Comparison of ENCODE assay signal across 1 cellular context in genomic region chr10:60130130-60130579, GRCh38.
TF ChIP-seq lines count a peak whose summit lies in the region.

No MANE protein-coding gene starts in this region.

TF ChIP-seq in K562, 482 proteins besides CTCF, POLR2A, EP300 and RAD21 (continued from another document):
- TF ChIP-seq CHAMP1 (IDR thresholded peaks at IDR 0.05), result peak; percentile 85
- no peak for TF ChIP-seq PBX2 (CRISPR knock-in tag; IDR thresholded peaks at IDR 0.05; ENCODE audit: low read depth)
- TF ChIP-seq PBX2 (tag; conservative IDR thresholded peaks at IDR 0.05; ENCODE audit: low read depth), result peak; percentile 95
- TF ChIP-seq TAF15 (IDR thresholded peaks at IDR 0.05; ENCODE audit: low read depth, low read length), result no peak
- no peak for TF ChIP-seq MLLT1 (IDR thresholded peaks at IDR 0.05)
- peak; percentile 86 for TF ChIP-seq PKNOX1 (IDR thresholded peaks at IDR 0.05)
- no peak for TF ChIP-seq PCBP2 (IDR thresholded peaks at IDR 0.05; ENCODE audit: low read depth, low read length, poor library complexity, severe bottlenecking)
- TF ChIP-seq SAP30 (IDR thresholded peaks at IDR 0.05; ENCODE audit: borderline replicate concordance, insufficient read depth, low read depth, low read length, poor library complexity, severe bottlenecking), result no peak
- no peak for TF ChIP-seq COPS2 (conservative IDR thresholded peaks at IDR 0.05)
- TF ChIP-seq TCF3 (CRISPR knock-in tag; IDR thresholded peaks at IDR 0.05), result 0 out of 2 replicates have a peak, but pooled peaks have one; percentile 15
- 0 out of 2 replicates have a peak, but pooled peaks have one; percentile 32 for TF ChIP-seq FOSL1 (tag; conservative IDR thresholded peaks at IDR 0.05)
- peak; percentile 39; the same call in 1 of the 2 replicates for TF ChIP-seq NFATC3 (IDR thresholded peaks at IDR 0.05)
- TF ChIP-seq MECOM (CRISPR knock-in tag; IDR thresholded peaks at IDR 0.05), result peak; percentile 28
- peak; percentile 98 for TF ChIP-seq ZNF592 (IDR thresholded peaks at IDR 0.05)
- no peak for TF ChIP-seq ZNF586 (CRISPR knock-in tag; conservative IDR thresholded peaks at IDR 0.05)
- TF ChIP-seq YBX1 (IDR thresholded peaks at IDR 0.05), result no peak
- TF ChIP-seq DACH1 (IDR thresholded peaks at IDR 0.05; ENCODE audit: partially characterized antibody), result peak; percentile 90
- TF ChIP-seq ATF2 (CRISPR knock-in tag; IDR thresholded peaks at IDR 0.05), result no peak
- peak; percentile 43 for TF ChIP-seq NR2C1 (IDR thresholded peaks at IDR 0.05)
- TF ChIP-seq NR2C1 (tag; IDR thresholded peaks at IDR 0.05), result no peak
- peak; percentile 28; the same call in 1 of the 2 replicates for TF ChIP-seq TEAD4 (IDR thresholded peaks at IDR 0.05; ENCODE audit: low read length)
- TF ChIP-seq TEAD4 (CRISPR knock-in tag; IDR thresholded peaks at IDR 0.05; ENCODE audit: borderline replicate concordance), result no peak
- no peak for TF ChIP-seq SIX5 (IDR thresholded peaks at IDR 0.05; ENCODE audit: borderline replicate concordance in 1 of 2, insufficient read depth in 1 of 2, low read depth in 1 of 2, low read length in 2 of 2)
- TF ChIP-seq ZNF449 (CRISPR knock-in tag; IDR thresholded peaks at IDR 0.05), result no peak
